In genomic region chr21:39109163-39109530, GRCh38 we compare ENCODE assay signal across 27 cellular contexts.
"Had no signal": no experiment of that assay in that cellular context is flagged by ENCODE, and none has a peak within 500 bp of the region (broad histone marks: within the 10 kb centered on the region; RNA-seq: fewer than 3 reads in every experiment).

No MANE protein-coding gene starts in this region.

- ATAC-seq: psoas muscle; right cardiac atrium; right lobe of liver; stimulated activated effector memory CD8-positive, alpha-beta T cell treated with anti-CD3 and anti-CD28 coated beads, Interleukin-12 subunit alpha, Interleukin-12 subunit beta, amount 100 ng/mL, for 72 hours; stimulated activated naive B cell treated with anti-CD40 and anti-IgM and Interleukin-4, amounts not matched to agents 10 μg/mL and 1 μg/mL and 100 μg/mL, for 72 hours had no signal

- H3K36me3 ChIP-seq: neural progenitor cell, ovary, right lobe of liver, sigmoid colon, stomach, thoracic aorta, thyroid gland, tibial nerve, upper lobe of left lung, vagina had no signal

- H3K4me1 Mint-ChIP-seq: stimulated activated effector memory CD8-positive, alpha-beta T cell treated with anti-CD3 and anti-CD28 coated beads, Interleukin-12 subunit alpha, Interleukin-12 subunit beta, amount 100 ng/mL, for 72 hours had no signal

- H3K4me3 ChIP-seq: neural progenitor cell, ovary, psoas muscle, right lobe of liver, sigmoid colon, stomach, thoracic aorta, thyroid gland, tibial nerve, upper lobe of left lung, vagina had no signal

- H3K9ac ChIP-seq: neural progenitor cell, parathyroid adenoma had no signal

- H2AFZ ChIP-seq: neural progenitor cell, parathyroid adenoma had no signal

- H3K27ac ChIP-seq: neural progenitor cell, ovary, parathyroid adenoma, psoas muscle, right lobe of liver, sigmoid colon, thyroid gland, tibial nerve, upper lobe of left lung, vagina had no signal

- H3K9me3 ChIP-seq: ovary, psoas muscle, right lobe of liver, sigmoid colon, stomach, thoracic aorta, thyroid gland, tibial nerve, upper lobe of left lung, vagina had no signal

- DNase-seq: occipital lobe; ovary; posterior cingulate gyrus; right cardiac atrium; right lobe of liver; sigmoid colon; small intestine; stimulated activated CD4-positive, alpha-beta T cell treated with anti-CD3 and anti-CD28 coated beads, Interleukin-15, amount 100 ng/mL, for 24 hours; stimulated activated CD4-positive, alpha-beta T cell treated with anti-CD3 and anti-CD28 coated beads, Interleukin-2, amount 100 ng/mL, for 24 hours; stimulated activated CD4-positive, alpha-beta T cell treated with anti-CD3 and anti-CD28 coated beads, Interleukin-2, amount 100 ng/mL, for 48 hours; stimulated activated CD4-positive, alpha-beta T cell treated with anti-CD3 and anti-CD28 coated beads, Interleukin-4, amount 100 ng/mL, for 24 hours; stimulated activated naive B cell treated with anti-CD40 and anti-IgM and Interleukin-4, amounts not matched to agents 10 μg/mL and 1 μg/mL and 100 μg/mL, for 72 hours; stimulated activated naive CD4-positive, alpha-beta T cell treated with Interleukin-2 at 50 U/mL for 16 hours; stomach; thyroid gland; trophoblast cell had no signal

- H3K9me3 Mint-ChIP-seq: nephron; stimulated activated effector memory CD8-positive, alpha-beta T cell treated with anti-CD3 and anti-CD28 coated beads, Interleukin-12 subunit alpha, Interleukin-12 subunit beta, amount 100 ng/mL, for 72 hours; stimulated activated naive B cell treated with anti-CD40 and anti-IgM and Interleukin-4, amounts not matched to agents 10 μg/mL and 1 μg/mL and 100 μg/mL, for 72 hours; stimulated activated naive CD8-positive, alpha-beta T cell treated with anti-CD3 and anti-CD28 coated beads, Interleukin-15, Interleukin-2, amounts not matched to agents 100 ng/mL and 50 ng/mL, for 24 hours had no signal

- H3K4me3 Mint-ChIP-seq: nephron; neural progenitor cell; stimulated activated effector memory CD8-positive, alpha-beta T cell treated with anti-CD3 and anti-CD28 coated beads, Interleukin-12 subunit alpha, Interleukin-12 subunit beta, amount 100 ng/mL, for 72 hours; stimulated activated naive B cell treated with anti-CD40 and anti-IgM and Interleukin-4, amounts not matched to agents 10 μg/mL and 1 μg/mL and 100 μg/mL, for 72 hours; stimulated activated naive CD8-positive, alpha-beta T cell treated with anti-CD3 and anti-CD28 coated beads, Interleukin-15, Interleukin-2, amounts not matched to agents 100 ng/mL and 50 ng/mL, for 24 hours had no signal

- H3K27me3 Mint-ChIP-seq: progenitor cell of endocrine pancreas; stimulated activated naive CD8-positive, alpha-beta T cell treated with anti-CD3 and anti-CD28 coated beads, Interleukin-15, Interleukin-2, amounts not matched to agents 100 ng/mL and 50 ng/mL, for 24 hours had no signal

- H3K27me3 ChIP-seq: neural progenitor cell, ovary, right lobe of liver, sigmoid colon, stomach, thyroid gland, tibial nerve, upper lobe of left lung, vagina had no signal

- H3K4me2 ChIP-seq: neural progenitor cell had no signal

- H3K36me3 Mint-ChIP-seq: neural progenitor cell; stimulated activated effector memory CD8-positive, alpha-beta T cell treated with anti-CD3 and anti-CD28 coated beads, Interleukin-12 subunit alpha, Interleukin-12 subunit beta, amount 100 ng/mL, for 72 hours had no signal

- H3K4me1 ChIP-seq: parathyroid adenoma, right lobe of liver had no signal

- H3K27ac Mint-ChIP-seq: neural progenitor cell; progenitor cell of endocrine pancreas; stimulated activated effector memory CD8-positive, alpha-beta T cell treated with anti-CD3 and anti-CD28 coated beads, Interleukin-12 subunit alpha, Interleukin-12 subunit beta, amount 100 ng/mL, for 72 hours; stimulated activated naive B cell treated with anti-CD40 and anti-IgM and Interleukin-4, amounts not matched to agents 10 μg/mL and 1 μg/mL and 100 μg/mL, for 72 hours; stimulated activated naive CD8-positive, alpha-beta T cell treated with anti-CD3 and anti-CD28 coated beads, Interleukin-15, Interleukin-2, amounts not matched to agents 100 ng/mL and 50 ng/mL, for 24 hours had no signal
